18 cellular contexts compared by ENCODE assay signal in the genomic region with DNA sequence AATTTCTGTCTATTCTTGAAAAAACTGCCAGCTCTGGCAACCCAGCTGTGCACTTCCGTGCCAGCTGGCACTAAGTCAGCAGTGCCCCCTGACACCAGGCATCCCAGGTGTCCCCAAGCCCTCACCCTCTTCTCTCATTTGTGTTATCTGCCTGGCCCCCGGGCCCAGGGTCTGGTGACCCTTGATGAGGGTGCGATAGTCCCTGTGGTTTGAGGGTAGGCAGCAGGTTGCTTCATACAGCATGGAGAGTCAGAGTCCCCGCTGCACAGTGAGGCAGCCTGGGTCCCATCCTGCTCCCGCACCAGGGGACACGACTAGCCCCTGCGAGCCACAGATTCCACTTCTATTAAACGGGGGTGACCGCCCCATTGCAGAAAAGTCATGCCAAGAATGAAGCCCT. TPM values are rescaled to one million over a fixed set of nuclear protein-coding genes. Genes with fewer than 3 reads are reported as not detected.
A peak's percentile ranks its signal among the peaks of the same experiment; 100 is the strongest.
DNase-seq lines count a peak whose midpoint lies in the region; ATAC-seq and TF ChIP-seq lines count a peak whose summit lies in the region.
"Had no signal": no experiment of that assay in that cellular context is flagged by ENCODE, and none has a peak within 500 bp of the region (broad histone marks: within the 10 kb centered on the region; RNA-seq: fewer than 3 reads in every experiment).

No MANE protein-coding gene starts in this region.

- H3K4me3 Mint-ChIP-seq in activated naive CD4-positive, alpha-beta T cell treated with anti-CD3 and anti-CD28 coated beads, Interleukin-2, amount 10 ng/mL, durations not matched to agents 7 days and 5 days = peak overlapping the region; percentile 49
- peak overlapping the region; percentile 29 for H3K4me3 Mint-ChIP-seq in stimulated activated effector memory CD8-positive, alpha-beta T cell treated with anti-CD3 and anti-CD28 coated beads, Interleukin-12 subunit alpha, Interleukin-12 subunit beta, amount 100 ng/mL, for 72 hours

- H3K27me3 Mint-ChIP-seq in activated naive CD4-positive, alpha-beta T cell treated with anti-CD3 and anti-CD28 coated beads, Interleukin-2, amount 10 ng/mL, durations not matched to agents 7 days and 5 days = peaks cover 15% of the 10 kb centered on the region

- peaks cover 0 to 20% (median 1%) of the 10 kb centered on the region in 4 donors for H3K36me3 ChIP-seq in right lobe of liver
- H3K36me3 ChIP-seq: prostate gland had no signal

- WGBS in right lobe of liver (ENCODE audit: insufficient coverage, low coverage, low lambda C conversion rate, missing lambda C conversion rate) = 53% methylated on average over 3 of the region's 9 CpGs

- H3K4me1 Mint-ChIP-seq in activated naive CD4-positive, alpha-beta T cell treated with anti-CD3 and anti-CD28 coated beads, Interleukin-2, amount 10 ng/mL, durations not matched to agents 7 days and 5 days = peaks cover 17% of the 10 kb centered on the region
- H3K4me1 Mint-ChIP-seq in stimulated activated effector memory CD8-positive, alpha-beta T cell treated with anti-CD3 and anti-CD28 coated beads, Interleukin-12 subunit alpha, Interleukin-12 subunit beta, amount 100 ng/mL, for 72 hours = peaks cover 19% of the 10 kb centered on the region

- H3K4me3 ChIP-seq in right lobe of liver = no peak overlapping the region
- H3K4me3 ChIP-seq: colonic mucosa, mucosa of descending colon, prostate gland had no signal

- CTCF ChIA-PET in activated naive CD4-positive, alpha-beta T cell treated with anti-CD3 and anti-CD28 coated beads, Interleukin-2, amount 10 ng/mL, durations not matched to agents 7 days and 5 days (lab: Charles Lee) = no interaction called here

- peak overlapping the region; percentile 63 for H3K27ac Mint-ChIP-seq in activated naive CD4-positive, alpha-beta T cell treated with anti-CD3 and anti-CD28 coated beads, Interleukin-2, amount 10 ng/mL, durations not matched to agents 7 days and 5 days
- H3K27ac Mint-ChIP-seq in stimulated activated effector memory CD8-positive, alpha-beta T cell treated with anti-CD3 and anti-CD28 coated beads, Interleukin-12 subunit alpha, Interleukin-12 subunit beta, amount 100 ng/mL, for 72 hours = peak overlapping the region; percentile 64

- no peaks in the 10 kb centered on the region for H3K9me3 Mint-ChIP-seq in activated naive CD4-positive, alpha-beta T cell treated with anti-CD3 and anti-CD28 coated beads, Interleukin-2, amount 10 ng/mL, durations not matched to agents 7 days and 5 days
- H3K9me3 Mint-ChIP-seq in stimulated activated effector memory CD8-positive, alpha-beta T cell treated with anti-CD3 and anti-CD28 coated beads, Interleukin-12 subunit alpha, Interleukin-12 subunit beta, amount 100 ng/mL, for 72 hours = peaks cover 3% of the 10 kb centered on the region

- TF ChIP-seq POLR2A in right lobe of liver (IDR thresholded peaks at IDR 0.05) = no peak

- no peaks in the 10 kb centered on the region for H3K27me3 ChIP-seq in right lobe of liver
- H3K27me3 ChIP-seq: colonic mucosa had no signal

- H3K9me3 ChIP-seq in right lobe of liver = no peaks in the 10 kb centered on the region
- H3K9me3 ChIP-seq: colonic mucosa, mucosa of descending colon, prostate gland had no signal

- ATAC-seq in right lobe of liver = no peak
- ATAC-seq in stimulated activated effector memory CD8-positive, alpha-beta T cell treated with anti-CD3 and anti-CD28 coated beads, Interleukin-12 subunit alpha, Interleukin-12 subunit beta, amount 100 ng/mL, for 72 hours = no peak
- no peak for ATAC-seq in GM18909 (IDR thresholded peaks at IDR 0.05; ENCODE audit: poor library complexity, unreplicated experiment)
- ATAC-seq: activated CD4-positive, CD25-positive, alpha-beta regulatory T cell treated with anti-CD3 and anti-CD28 coated beads, Interleukin-2, amount 50 U/mL, for 24 hours; left colon; mucosa of descending colon had no signal

- no peak for TF ChIP-seq CTCF in VCaP (conservative IDR thresholded peaks at IDR 0.05)
- no peak for TF ChIP-seq CTCF in right lobe of liver (IDR thresholded peaks at IDR 0.05)

- H3K27ac ChIP-seq in VCaP (0 out of 2 replicates have a peak overlapping the region, but pooled peaks have one; percentile 15), right lobe of liver (peak overlapping the region in 2 of 3 donors; percentile 30 to 61)
- H3K27ac ChIP-seq: colonic mucosa, prostate gland had no signal

- intact Hi-C loops in right lobe of liver (cut with DNase I) = no loop called here

- H3K36me3 Mint-ChIP-seq in activated naive CD4-positive, alpha-beta T cell treated with anti-CD3 and anti-CD28 coated beads, Interleukin-2, amount 10 ng/mL, durations not matched to agents 7 days and 5 days = peaks cover 38% of the 10 kb centered on the region
- H3K36me3 Mint-ChIP-seq in stimulated activated effector memory CD8-positive, alpha-beta T cell treated with anti-CD3 and anti-CD28 coated beads, Interleukin-12 subunit alpha, Interleukin-12 subunit beta, amount 100 ng/mL, for 72 hours = peaks cover 27% of the 10 kb centered on the region

- H3K4me1 ChIP-seq in right lobe of liver = peaks cover 0 to 20% (median 10%) of the 10 kb centered on the region in 4 donors

- DNase-seq in activated naive CD4-positive, alpha-beta T cell treated with anti-CD3 and anti-CD28 coated beads, Interleukin-2, amount 10 ng/mL, durations not matched to agents 7 days and 5 days = no peak
- no peak for DNase-seq in activated naive CD4-positive, alpha-beta T cell (lab: John Stamatoyannopoulos, UW)
- DNase-seq in right lobe of liver (no peak), cerebellar cortex (ENCODE audit: low spot score) (no peak), GF-D8 (lab: John Stamatoyannopoulos, UW) (no peak)
- DNase-seq in stimulated activated effector memory CD8-positive, alpha-beta T cell treated with anti-CD3 and anti-CD28 coated beads, Interleukin-12 subunit alpha, Interleukin-12 subunit beta, amount 100 ng/mL, for 72 hours (ENCODE audit: low spot score in 2 of 2) = no peak
- DNase-seq: colonic mucosa; mucosa of descending colon; NCI-H187 treated with DMSO at 0.1 percent for 48 hours; NK-92 treated with Interleukin-12 subunit alpha and Interleukin-12 subunit beta, amount 100 ng/mL, for 24 hours; small intestine; stimulated activated CD4-positive, alpha-beta T cell treated with anti-CD3 and anti-CD28 coated beads, Interleukin-4, amount 100 ng/mL, for 4 hours; stimulated activated CD8-positive, alpha-beta memory T cell treated with anti-CD3 and anti-CD28 coated beads, Interleukin-4, amount 100 ng/mL, for 48 hours had no signal

RNA-seq across cellular contexts. Expression of gene MAN2B2, which starts 1.9 kb away (rescaled TPM):
- total RNA-seq in right lobe of liver = 10 to 100 TPM; 22.3 to 34.1 (median 27.5) TPM
